Comparison of ENCODE assay signal across 12 cellular contexts in the genomic region with DNA sequence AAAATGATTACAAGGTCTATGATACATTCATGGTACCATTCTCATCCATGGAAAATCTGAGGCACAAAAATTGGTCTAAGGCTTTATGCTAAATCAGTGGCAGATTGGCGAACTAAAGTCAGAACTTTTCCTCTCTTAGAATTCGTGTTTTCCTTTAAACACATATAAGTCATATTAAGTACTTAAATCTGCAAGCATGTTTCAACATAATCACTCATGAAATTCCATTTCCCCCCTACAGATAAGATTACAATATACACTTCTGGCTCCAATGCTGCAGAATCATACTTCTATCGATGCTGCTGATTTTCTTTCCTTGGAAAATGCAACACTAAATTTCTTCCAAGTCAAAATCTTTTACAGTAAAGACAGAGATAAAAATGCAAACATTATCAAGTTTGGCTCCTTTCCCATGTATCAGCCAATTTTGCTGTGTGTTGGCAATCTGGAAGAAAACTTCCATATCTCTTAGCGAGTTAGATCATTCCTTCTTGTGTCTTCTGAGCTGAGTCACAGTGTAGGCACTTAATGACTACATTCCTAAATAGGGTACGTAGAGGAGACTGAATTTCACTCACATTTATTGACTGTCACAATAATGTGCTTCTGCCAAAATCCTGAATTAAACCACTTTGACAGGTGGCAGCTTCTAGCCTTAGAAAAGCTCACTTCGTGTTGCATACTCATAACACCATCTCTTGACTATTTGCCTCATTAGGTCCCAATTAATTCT.
DNase-seq lines count a peak whose midpoint lies in the region; ATAC-seq and TF ChIP-seq lines count a peak whose summit lies in the region.
"Had no signal": no experiment of that assay in that cellular context is flagged by ENCODE, and none has a peak within 500 bp of the region (broad histone marks: within the 10 kb centered on the region; RNA-seq: fewer than 3 reads in every experiment).

No MANE protein-coding gene starts in this region.

- H3K27ac ChIP-seq in testis, result no peak overlapping the region
- H3K27ac ChIP-seq: prostate gland had no signal

- 74 to 78% methylated on average over 6 of the region's 6 CpGs for WGBS in testis, 2 donors

- no peaks in the 10 kb centered on the region for H3K36me3 ChIP-seq in testis (ENCODE audit: low read depth, missing control alignments)
- H3K36me3 ChIP-seq: prostate gland had no signal

- H3K27me3 Mint-ChIP-seq in HFFc6 (ENCODE audit: insufficient read depth), result no peaks in the 10 kb centered on the region

- DNase-seq in A172 (ENCODE audit: low spot score) (peak; percentile 95), HFFc6 (peak; percentile 84), astrocyte of the hippocampus (ENCODE audit: low read depth, low spot score) (peak; percentile 86), kidney tubule cell (ENCODE audit: low spot score) (peak; percentile 83), NCI-H2029 (lab: John Stamatoyannopoulos, UW) (no peak), testis (no peak), DMS153 treated with DMSO at 0.1 percent for 48 hours (lab: John Stamatoyannopoulos, UW; ENCODE audit: unreplicated experiment) (no peak)
- DNase-seq: NCI-H1105 treated with DMSO at 0.1 percent for 48 hours had no signal

- H3K4me3 ChIP-seq in testis, result no peak overlapping the region
- H3K4me3 ChIP-seq: GM12878, prostate gland had no signal

- H3K36me3 Mint-ChIP-seq in HFFc6 (ENCODE audit: low read depth), result peaks cover 12% of the 10 kb centered on the region; the same call in 1 of the 2 replicates

- peak overlapping the region; percentile 77 for H3K27ac Mint-ChIP-seq in HFFc6
- H3K27ac Mint-ChIP-seq: CD14-positive monocyte had no signal

- no peaks in the 10 kb centered on the region for H3K4me1 ChIP-seq in testis
- H3K4me1 ChIP-seq: prostate gland had no signal

- no peak for TF ChIP-seq CTCF in HFFc6 (IDR thresholded peaks at IDR 0.05)
- TF ChIP-seq CTCF in testis (IDR thresholded peaks at IDR 0.05), result no peak

- no peaks in the 10 kb centered on the region for H3K9me3 Mint-ChIP-seq in HFFc6

- H3K27me3 ChIP-seq in testis, result no peaks in the 10 kb centered on the region

- H3K4me1 Mint-ChIP-seq in HFFc6 (ENCODE audit: low read depth), result peaks cover 59% of the 10 kb centered on the region
- H3K4me1 Mint-ChIP-seq: CD14-positive monocyte had no signal

- no peaks in the 10 kb centered on the region for H3K9me3 ChIP-seq in testis
- H3K9me3 ChIP-seq: prostate gland had no signal

- intact Hi-C loops in testis (cut with DNase I; ENCODE audit: low total_unique reads), result no loop called here

- TF ChIP-seq POLR2A in testis (IDR thresholded peaks at IDR 0.05), result no peak

- ATAC-seq in GM21526 (IDR thresholded peaks at IDR 0.05; ENCODE audit: low FRiP score, unreplicated experiment), result no peak
- ATAC-seq: GM12878 had no signal

- H3K4me3 Mint-ChIP-seq in HFFc6, result peak overlapping the region; percentile 50
- H3K4me3 Mint-ChIP-seq: CD14-positive monocyte had no signal

Comparison
In these comparisons a context has a peak if more than half of its experiments do, and no peak if none do; other contexts are left out.
1. DNase-seq: peak in A172 (single experiment), HFFc6 (single experiment), astrocyte of the hippocampus (single experiment) and kidney tubule cell (single experiment); none in NCI-H2029 (single experiment), testis (single experiment) and DMS153 treated with DMSO at 0.1 percent for 48 hours (single experiment).